Comparison of ENCODE assay signal across 10 cellular contexts in genomic region chr1:1846386-1846918, GRCh38. TPM values are rescaled to one million over a fixed set of nuclear protein-coding genes. Genes with fewer than 3 reads are reported as not detected.
DNase-seq lines count a peak whose midpoint lies in the region; ATAC-seq and TF ChIP-seq lines count a peak whose summit lies in the region.
"Had no signal": no experiment of that assay in that cellular context is flagged by ENCODE, and none has a peak within 500 bp of the region (broad histone marks: within the 10 kb centered on the region; RNA-seq: fewer than 3 reads in every experiment).

No MANE protein-coding gene starts in this region.

- no peak for DNase-seq in CD4-positive, alpha-beta memory T cell
- DNase-seq in immature natural killer cell, result no peak
- DNase-seq in spleen, result peak; percentile 18
- no peak for DNase-seq in medulla oblongata (ENCODE audit: extremely low spot score)
- no peak for DNase-seq in ovary
- DNase-seq: DND-41; stimulated activated CD4-positive, alpha-beta T cell treated with anti-CD3 and anti-CD28 coated beads, Interleukin-4, amount 100 ng/mL, for 4 hours had no signal

- peaks cover 83% of the 10 kb centered on the region for H3K79me2 ChIP-seq in OCI-LY1 (ENCODE audit: insufficient read depth, low read length)

- H3K36me3 Mint-ChIP-seq in CD4-positive, alpha-beta memory T cell, result peaks cover 0 to 33% of the 10 kb centered on the region in 2 donors
- H3K36me3 Mint-ChIP-seq in immature natural killer cell, result no peaks in the 10 kb centered on the region

- no peak overlapping the region for H3K4me2 ChIP-seq in OCI-LY1 (ENCODE audit: low read length)

- no peak overlapping the region for H3K4me3 Mint-ChIP-seq in CD4-positive, alpha-beta memory T cell
- H3K4me3 Mint-ChIP-seq in immature natural killer cell, result peak overlapping the region in 2 of 5 donors; percentile 21 to 35

- TF ChIP-seq POLR2A in spleen (IDR thresholded peaks at IDR 0.05) (no peak), ovary (IDR thresholded peaks at IDR 0.05) (no peak)

- no peaks in the 10 kb centered on the region for H3K9me3 ChIP-seq in CD4-positive, alpha-beta memory T cell (ENCODE audit: control insufficient read depth in 1 of 2, low read length in 2 of 2)
- H3K9me3 ChIP-seq in OCI-LY1 (ENCODE audit: low read length) (no peaks in the 10 kb centered on the region), spleen (no peaks in the 10 kb centered on the region), ovary (no peaks in the 10 kb centered on the region)

- no peak for ATAC-seq in HG03439 (IDR thresholded peaks at IDR 0.05; ENCODE audit: unreplicated experiment)
- ATAC-seq: activated CD4-positive, CD25-positive, alpha-beta regulatory T cell treated with anti-CD3 and anti-CD28 coated beads, Interleukin-2, amount 50 U/mL, for 24 hours had no signal

- H3K27ac ChIP-seq in CD4-positive, alpha-beta memory T cell (ENCODE audit: low read depth, low read length), result no peak overlapping the region
- H3K27ac ChIP-seq in OCI-LY1 (ENCODE audit: low read depth, low read length, poor library complexity, severe bottlenecking) (peak overlapping the region; percentile 82), spleen (peak overlapping the region in 7 of 8 donors; percentile 30 to 74 (median 67)), ovary (peak overlapping the region in 1 of 2 donors; percentile 40)

- peaks cover 77% of the 10 kb centered on the region for H3K4me1 ChIP-seq in CD4-positive, alpha-beta memory T cell (ENCODE audit: insufficient read depth, low read length)
- H3K4me1 ChIP-seq in OCI-LY1 (ENCODE audit: insufficient read depth, low read length, severe bottlenecking) (peaks cover 91% of the 10 kb centered on the region), spleen (peaks cover 52 to 96% (median 89%) of the 10 kb centered on the region in 6 donors), ovary (ENCODE audit: insufficient read depth) (peaks cover 21% of the 10 kb centered on the region)

- H2AFZ ChIP-seq in OCI-LY1 (ENCODE audit: low read length), result no peak overlapping the region

- H3F3A ChIP-seq in OCI-LY1 (ENCODE audit: insufficient read depth, low read length), result peaks cover 17% of the 10 kb centered on the region

- H3K9me3 Mint-ChIP-seq in CD4-positive, alpha-beta memory T cell, result no peaks in the 10 kb centered on the region
- H3K9me3 Mint-ChIP-seq in immature natural killer cell, result no peaks in the 10 kb centered on the region

- no peaks in the 10 kb centered on the region for H3K36me3 ChIP-seq in CD4-positive, alpha-beta memory T cell (ENCODE audit: insufficient read depth, low read length)
- H3K36me3 ChIP-seq in OCI-LY1 (ENCODE audit: insufficient read depth, low read length), result peaks cover 24% of the 10 kb centered on the region; the same call in 1 of the 2 replicates
- peaks cover 0 to 36% (median 0%) of the 10 kb centered on the region in 6 donors for H3K36me3 ChIP-seq in spleen
- no peaks in the 10 kb centered on the region for H3K36me3 ChIP-seq in ovary

- H3K27me3 ChIP-seq in CD4-positive, alpha-beta memory T cell (ENCODE audit: insufficient read depth, low read length), result no peaks in the 10 kb centered on the region
- H3K27me3 ChIP-seq in OCI-LY1 (ENCODE audit: insufficient read depth, low read length), result no peaks in the 10 kb centered on the region
- H3K27me3 ChIP-seq in spleen (replicated peaks in 1 of 7), result no peaks in the 10 kb centered on the region
- H3K27me3 ChIP-seq in ovary, result no peaks in the 10 kb centered on the region

- 86 to 95% (median 90%) methylated on average over 5 of the region's 5 CpGs for WGBS in spleen, 5 donors
- 90 to 92% (median 92%) methylated on average over 5 of the region's 5 CpGs for WGBS in ovary, 3 donors

- intact Hi-C loops in CD4-positive, alpha-beta memory T cell (cut with micrococcal nuclease), result no loop called here
- intact Hi-C loops in spleen (cut with DNase I; ENCODE audit: low total_unique reads) (no loop called here), ovary (cut with DNase I) (no loop called here)

- POLR2A ChIA-PET in CD4-positive, alpha-beta memory T cell (lab: Charles Lee; ENCODE audit: partially characterized antibody), result interaction anchor here (0.6 to 1.2 kb wide), 2 partner anchors 12 to 66 kb away, joined by 4 to 5 read pairs; no protein-coding TSS in a partner anchor

- CTCF ChIA-PET in CD4-positive, alpha-beta memory T cell (lab: Charles Lee; ENCODE audit: partially characterized antibody), result no interaction called here

- no peaks in the 10 kb centered on the region for H3K27me3 Mint-ChIP-seq in CD4-positive, alpha-beta memory T cell
- H3K27me3 Mint-ChIP-seq in immature natural killer cell (ENCODE audit: low read depth in 3 of 3), result peaks cover 0 to 9% (median 0%) of the 10 kb centered on the region in 3 donors

- peak overlapping the region in 6 of 7 donors; percentile 51 to 81 (median 66) for H3K27ac Mint-ChIP-seq in CD4-positive, alpha-beta memory T cell
- peak overlapping the region; percentile 55 to 79 (median 72) for H3K27ac Mint-ChIP-seq in immature natural killer cell

- no peaks in the 10 kb centered on the region for H3K9me2 ChIP-seq in OCI-LY1 (ENCODE audit: low read depth, low read length)

- H4K20me1 ChIP-seq in OCI-LY1 (ENCODE audit: insufficient read depth, low read length), result no peaks in the 10 kb centered on the region

- no peak for TF ChIP-seq EP300 in ovary (IDR thresholded peaks at IDR 0.05)

- no peak overlapping the region for H3K4me3 ChIP-seq in CD4-positive, alpha-beta memory T cell (ENCODE audit: low read length in 2 of 2)
- H3K4me3 ChIP-seq in OCI-LY1 (ENCODE audit: low read depth, low read length, poor library complexity, severe bottlenecking) (no peak overlapping the region), spleen (no peak overlapping the region), ovary (no peak overlapping the region)

- peaks cover 54 to 84% (median 68%) of the 10 kb centered on the region in 4 donors for H3K4me1 Mint-ChIP-seq in CD4-positive, alpha-beta memory T cell
- peaks cover 75 to 88% of the 10 kb centered on the region in 2 donors for H3K4me1 Mint-ChIP-seq in immature natural killer cell

- no peak for TF ChIP-seq CTCF in OCI-LY1 (IDR thresholded peaks at IDR 0.05; ENCODE audit: low read length)
- TF ChIP-seq CTCF in spleen (IDR thresholded peaks at IDR 0.05 in 8 of 11, conservative IDR thresholded peaks at IDR 0.05 in 3 of 11), result no peak
- TF ChIP-seq CTCF in ovary (IDR thresholded peaks at IDR 0.05), result no peak

- peak overlapping the region; percentile 46; the same call in 1 of the 2 replicates for H3K9ac ChIP-seq in OCI-LY1 (ENCODE audit: low read length)

RNA-seq across cellular contexts. Expression of gene GNB1, which starts 44.4 kb away (rescaled TPM):
- 100 to 1,000 TPM; 257 to 276 TPM for total RNA-seq in CD4-positive, alpha-beta memory T cell
- polyA plus RNA-seq in CD4-positive, alpha-beta memory T cell, result 100 to 1,000 TPM in 1 of 2 donors, 10 to 100 TPM in 1; 70.9 to 137 TPM
- polyA plus RNA-seq in immature natural killer cell, result 100 to 1,000 TPM in 1 of 3 donors, 10 to 100 TPM in 2; 53.4 to 111 (median 98.7) TPM
- total RNA-seq in spleen, result 100 to 1,000 TPM; 186 to 304 (median 273) TPM
- polyA plus RNA-seq in spleen, result 100 to 1,000 TPM in 1 of 3 donors, 10 to 100 TPM in 2; 76.0 to 132 (median 95.5) TPM
- 100 to 1,000 TPM in 6 of 7 donors, 10 to 100 TPM in 1; 92.9 to 314 (median 255) TPM for total RNA-seq in ovary
- polyA plus RNA-seq in ovary, result 100 to 1,000 TPM; 137 to 262 TPM
